In genomic region chr18:48680871-48681270, GRCh38 we compare ENCODE assay signal across 17 cellular contexts.
DNase-seq lines count a peak whose midpoint lies in the region; ATAC-seq, FAIRE-seq and TF ChIP-seq lines count a peak whose summit lies in the region.
"Had no signal": no experiment of that assay in that cellular context is flagged by ENCODE, and none has a peak within 500 bp of the region (broad histone marks: within the 10 kb centered on the region; RNA-seq: fewer than 3 reads in every experiment).

No MANE protein-coding gene starts in this region.

- H3K36me3 ChIP-seq in Peyer's patch: no peaks in the 10 kb centered on the region
- no peaks in the 10 kb centered on the region for H3K36me3 ChIP-seq in endothelial cell of umbilical vein (ENCODE audit: control insufficient read depth in 2 of 2, extremely low read depth in 1 of 2, insufficient read depth in 2 of 2, low read length in 2 of 2)

- H3K79me2 ChIP-seq in endothelial cell of umbilical vein (ENCODE audit: control insufficient read depth, insufficient read depth, low read length): no peaks in the 10 kb centered on the region

- CTCF ChIA-PET in endothelial cell of umbilical vein (lab: Charles Lee): interaction anchor here (0.6 to 6.1 kb wide), 26 partner anchors 9 to 766 kb away, joined by 3 to 56 read pairs (median 4); no protein-coding TSS in a partner anchor

- H3K9ac ChIP-seq in endothelial cell of umbilical vein (replicated peaks; ENCODE audit: extremely low read depth, insufficient read depth, low read length): no peak overlapping the region

- BruUV-seq in endothelial cell of umbilical vein (replicated peaks; lab: Mats Ljungman, UMichigan): no TSS peak

- TF ChIP-seq POLR2A in Peyer's patch (IDR thresholded peaks at IDR 0.05) (no peak), endothelial cell of umbilical vein (IDR thresholded peaks at IDR 0.05; ENCODE audit: low read depth, low read length) (no peak)

- TF ChIP-seq CTCF in Peyer's patch (IDR thresholded peaks at IDR 0.05) (no peak), endothelial cell of umbilical vein (IDR thresholded peaks at IDR 0.05; ENCODE audit: extremely low read depth in 1 of 2, insufficient read depth in 1 of 2, low read depth in 1 of 2, low read length in 2 of 2) (peak; percentile 26 to 67)

- H3K4me1 ChIP-seq in Peyer's patch (peaks cover 0 to 9% (median 0%) of the 10 kb centered on the region in 4 donors), endothelial cell of umbilical vein (ENCODE audit: control insufficient read depth, extremely low read depth, insufficient read depth, low read length) (peaks cover 17% of the 10 kb centered on the region)
- H3K4me1 ChIP-seq: Caco-2 had no signal

- H3K27ac ChIP-seq in Peyer's patch (peak overlapping the region in 2 of 4 donors; percentile 38 to 48), endothelial cell of umbilical vein (ENCODE audit: insufficient read depth, low read depth, low read length) (peak overlapping the region; percentile 42)

- no peaks in the 10 kb centered on the region for H3K9me1 ChIP-seq in endothelial cell of umbilical vein (replicated peaks; ENCODE audit: control insufficient read depth, extremely low read depth, insufficient read depth, low read length)

- H3K9me3 ChIP-seq in Peyer's patch (no peaks in the 10 kb centered on the region), endothelial cell of umbilical vein (replicated peaks; ENCODE audit: control insufficient read depth, insufficient read depth, low read length) (no peaks in the 10 kb centered on the region)
- H3K9me3 ChIP-seq: Caco-2 had no signal

- H3K4me3 ChIP-seq in Peyer's patch (no peak overlapping the region), endothelial cell of umbilical vein (replicated peaks in 1 of 3; ENCODE audit: insufficient read depth in 1 of 3, low read depth in 1 of 3, low read length in 3 of 3) (no peak overlapping the region)

- DNase-seq in Peyer's patch: peak in 2 of 3 donors; percentile 50 to 52
- DNase-seq in endothelial cell of umbilical vein (ENCODE audit: low read depth, low spot score): peak; percentile 96
- DNase-seq in left lobe of liver (ENCODE audit: low spot score): peak; percentile 72
- peak; percentile 85 for DNase-seq in sciatic nerve (ENCODE audit: low spot score)
- DNase-seq in activated CD4-positive, alpha-beta T cell treated with anti-CD3 and anti-CD28 coated beads, Interleukin-2, amount 50 U/mL, for 1 hour: no peak
- no peak for DNase-seq in hepatic stellate cell (ENCODE audit: low spot score)
- DNase-seq in NCI-H1105 (lab: John Stamatoyannopoulos, UW): no peak
- DNase-seq: activated CD4-positive, alpha-beta T cell treated with anti-CD3 and anti-CD28 coated beads, Interleukin-2, amount 10 ng/mL, durations not matched to agents 24 days and 14 days; activated T-cell treated with anti-CD3 and anti-CD28 coated beads, Interleukin-2, amount 50 U/mL, for 48 hours; Caco-2; IMR-90; natural killer cell; NCI-H1417; NCI-H510A had no signal

- H3K27me3 ChIP-seq in Peyer's patch (no peaks in the 10 kb centered on the region), endothelial cell of umbilical vein (ENCODE audit: control insufficient read depth in 2 of 2, insufficient read depth in 2 of 2, low read length in 2 of 2) (no peaks in the 10 kb centered on the region)

- intact Hi-C loops in endothelial cell of umbilical vein (cut with micrococcal nuclease): loop anchor here (1.0 to 5.0 kb wide), 9 partner anchors 14 to 557 kb away; partner anchors contain the start of gene SMAD7
- intact Hi-C loops in sciatic nerve (cut with DNase I): no loop called here

- H2AFZ ChIP-seq in endothelial cell of umbilical vein (ENCODE audit: low read depth, low read length): peak overlapping the region; percentile 15

- FAIRE-seq in endothelial cell of umbilical vein (lab: Jason Lieb, UNC): peak; percentile 97
- FAIRE-seq: urothelium cell line had no signal

- dilution Hi-C loops in endothelial cell of umbilical vein (cut with MboI; ENCODE audit: extremely low pct_ligation_motif_present, low sequenced_read_pairs): no loop called here

- POLR2A ChIA-PET in endothelial cell of umbilical vein (lab: Charles Lee): interaction anchor here (0.6 kb wide), 2 partner anchors 207 to 562 kb away, joined by 3 to 4 read pairs; no protein-coding TSS in a partner anchor

- H4K20me1 ChIP-seq in endothelial cell of umbilical vein (replicated peaks; ENCODE audit: control insufficient read depth, extremely low read depth, insufficient read depth, low read length): no peaks in the 10 kb centered on the region

- ATAC-seq in left lobe of liver: peak; percentile 43
- peak; percentile 89 for ATAC-seq in sciatic nerve
- ATAC-seq in GM19023 (IDR thresholded peaks at IDR 0.05; ENCODE audit: unreplicated experiment): no peak
- ATAC-seq: natural killer cell, Panc1 had no signal

- no peak overlapping the region for H3K4me2 ChIP-seq in endothelial cell of umbilical vein (ENCODE audit: insufficient read depth, low read length)

TF ChIP-seq in endothelial cell of umbilical vein, 7 proteins besides CTCF, POLR2A, EP300 and RAD21:
- TF ChIP-seq JUN (IDR thresholded peaks at IDR 0.05; ENCODE audit: borderline replicate concordance, insufficient read depth, insufficient read length, low read depth) (no peak), POLR2AphosphoS5 (IDR thresholded peaks at IDR 0.05; ENCODE audit: insufficient read depth, low read depth, low read length) (peak; percentile 31)

Comparison
In these comparisons a context has a peak if more than half of its experiments do, and no peak if none do; other contexts are left out.
1. DNase-seq: peak in Peyer's patch (2 of 3), endothelial cell of umbilical vein (single experiment), left lobe of liver (single experiment) and sciatic nerve (single experiment); none in activated CD4-positive, alpha-beta T cell treated with anti-CD3 and anti-CD28 coated beads, Interleukin-2, amount 50 U/mL, for 1 hour (single experiment), hepatic stellate cell (single experiment) and NCI-H1105 (single experiment).
2. CTCF ChIP-seq: peak in endothelial cell of umbilical vein (2 of 2); none in Peyer's patch (0 of 6).